ENCODE assay signal across 28 cellular contexts in genomic region chr1:1183221-1183747, GRCh38. TPM values are rescaled to one million over a fixed set of nuclear protein-coding genes. Genes with fewer than 3 reads are reported as not detected.
DNase-seq lines count a peak whose midpoint lies in the region; ATAC-seq, FAIRE-seq and TF ChIP-seq lines count a peak whose summit lies in the region.
"Had no signal": no experiment of that assay in that cellular context is flagged by ENCODE, and none has a peak within 500 bp of the region (broad histone marks: within the 10 kb centered on the region; RNA-seq: fewer than 3 reads in every experiment).

No MANE protein-coding gene starts in this region.

- H4K91ac ChIP-seq in H1 (replicated peaks; ENCODE audit: insufficient read length, low read length): no peak overlapping the region

- H3K27ac ChIP-seq in H1 (ENCODE audit: low read depth, low read length) (no peak overlapping the region), lower lobe of right lung (peak overlapping the region; percentile 31), upper lobe of right lung (no peak overlapping the region)
- H3K27ac ChIP-seq: cardiac muscle cell, Peyer's patch, tibial artery had no signal

- no peaks in the 10 kb centered on the region for H3K23me2 ChIP-seq in H1 (ENCODE audit: low read depth, low read length)

- H3K9ac ChIP-seq in H1 (replicated peaks in 1 of 4; ENCODE audit: extremely low read depth in 1 of 4, low read depth in 3 of 4, low read length in 3 of 4): no peak overlapping the region

- H3K4me3 Mint-ChIP-seq in activated naive CD4-positive, alpha-beta T cell treated with anti-CD3 and anti-CD28 coated beads, Interleukin-2, amount 10 ng/mL, durations not matched to agents 7 days and 5 days: no peak overlapping the region
- H3K4me3 Mint-ChIP-seq: activated CD4-positive, alpha-beta memory T cell treated with anti-CD3 and anti-CD28 coated beads, Interleukin-2, amount 10 ng/mL, durations not matched to agents 7 days and 5 days; activated naive CD4-positive, alpha-beta T cell treated with anti-CD3 and anti-CD28 coated beads for 36 hours had no signal

- H3K27me3 ChIP-seq in H1 (replicated peaks in 1 of 4; ENCODE audit: control insufficient read depth in 3 of 4, extremely low read depth in 1 of 4, insufficient read depth in 3 of 4, low read length in 3 of 4): no peaks in the 10 kb centered on the region
- H3K27me3 ChIP-seq in lower lobe of right lung (ENCODE audit: low read depth): peaks cover 16% of the 10 kb centered on the region
- H3K27me3 ChIP-seq in upper lobe of right lung: peaks cover 12% of the 10 kb centered on the region
- H3K27me3 ChIP-seq: cardiac muscle cell, MG63, Peyer's patch had no signal

- peak; percentile 19 for DNase-seq in activated naive CD4-positive, alpha-beta T cell treated with anti-CD3 and anti-CD28 coated beads, Interleukin-2, amount 10 ng/mL, durations not matched to agents 7 days and 5 days
- no peak for DNase-seq in activated naive CD4-positive, alpha-beta T cell treated with Interleukin-2 at 50 U/mL for 16 hours
- DNase-seq in H1 (ENCODE audit: low read depth in 1 of 2, low spot score in 2 of 2): peak in 1 of 2 experiments; percentile 45
- DNase-seq in lower lobe of right lung: peak; percentile 42
- DNase-seq in upper lobe of right lung: no peak
- no peak for DNase-seq in hepatic stellate cell (ENCODE audit: low spot score)
- DNase-seq in NOMO-1 treated with DMSO at 0.1 percent for 48 hours (lab: John Stamatoyannopoulos, UW; ENCODE audit: unreplicated experiment): no peak
- DNase-seq in G401 (ENCODE audit: low spot score): no peak
- DNase-seq: activated CD4-positive, alpha-beta memory T cell treated with anti-CD3 and anti-CD28 coated beads, Interleukin-2, amount 10 ng/mL, durations not matched to agents 7 days and 5 days; activated naive CD4-positive, alpha-beta T cell treated with anti-CD3 and anti-CD28 coated beads for 36 hours; C1 segment of cervical spinal cord; EL; MG63; NCI-H1436 treated with DMSO at 0.1 percent for 48 hours; NCI-H2171; NCI-H524; NK-92 treated with Interleukin-12 subunit alpha and Interleukin-12 subunit beta, amount 100 ng/mL, for 24 hours; stimulated activated CD4-positive, alpha-beta T cell treated with anti-CD3 and anti-CD28 coated beads, Interleukin-4, amount 100 ng/mL, for 1 hour; stimulated activated naive CD8-positive, alpha-beta T cell treated with anti-CD3 and anti-CD28 coated beads, Interleukin-15, Interleukin-2, amounts not matched to agents 100 U/mL and 50 U/mL, for 24 hours; T1000; tibial artery had no signal

- H3K9me3 ChIP-seq in H1 (ENCODE audit: insufficient read depth in 2 of 2, low read depth in 1 of 2, low read length in 1 of 2) (0 out of 4 replicates have a peak, but pooled peaks cover 0 to 2% of the 10 kb centered on the region in 2 experiments), lower lobe of right lung (no peaks in the 10 kb centered on the region), upper lobe of right lung (no peaks in the 10 kb centered on the region)
- H3K9me3 ChIP-seq: MG63, Peyer's patch, tibial artery had no signal

- no peak for TF ChIP-seq POLR2A in H1 (IDR thresholded peaks at IDR 0.05; ENCODE audit: control extremely low read depth in 1 of 2, low read depth in 2 of 2, low read length in 2 of 2)

- FAIRE-seq in H1 (lab: Jason Lieb, UNC): no peak
- FAIRE-seq: A204.1, GM18507, H54 had no signal

- H3K4me2 ChIP-seq in H1 (ENCODE audit: insufficient read depth in 1 of 2, low read depth in 2 of 2, low read length in 2 of 2): no peak overlapping the region

- H3K27ac Mint-ChIP-seq in activated naive CD4-positive, alpha-beta T cell treated with anti-CD3 and anti-CD28 coated beads, Interleukin-2, amount 10 ng/mL, durations not matched to agents 7 days and 5 days: no peak overlapping the region
- H3K27ac Mint-ChIP-seq: activated CD4-positive, alpha-beta memory T cell treated with anti-CD3 and anti-CD28 coated beads, Interleukin-2, amount 10 ng/mL, durations not matched to agents 7 days and 5 days; activated naive CD4-positive, alpha-beta T cell treated with anti-CD3 and anti-CD28 coated beads for 36 hours had no signal

- H3K4me1 ChIP-seq in H1 (replicated peaks in 1 of 4; ENCODE audit: control insufficient read depth in 3 of 4, insufficient read depth in 4 of 4, low read length in 3 of 4) (no peaks in the 10 kb centered on the region; a peak in 1 of 7 replicates), lower lobe of right lung (no peaks in the 10 kb centered on the region), upper lobe of right lung (no peaks in the 10 kb centered on the region)
- H3K4me1 ChIP-seq: Peyer's patch, tibial artery had no signal

- intact Hi-C loops in lower lobe of right lung (cut with DNase I): no loop called here
- intact Hi-C loops in upper lobe of right lung (cut with DNase I): no loop called here

- no peak overlapping the region for H3K56ac ChIP-seq in H1 (replicated peaks; ENCODE audit: insufficient read length, low read depth, low read length)

- peak overlapping the region; percentile 89; the same call in 1 of the 2 replicates for H4K8ac ChIP-seq in H1 (ENCODE audit: extremely low read depth, insufficient read depth, low read length)

- TF ChIP-seq CTCF in H1 (IDR thresholded peaks at IDR 0.05; ENCODE audit: control extremely low read depth in 1 of 3, insufficient read depth in 1 of 3, low read depth in 1 of 3, low read length in 3 of 3) (no peak), lower lobe of right lung (IDR thresholded peaks at IDR 0.05) (no peak), upper lobe of right lung (IDR thresholded peaks at IDR 0.05) (no peak)

- no peak overlapping the region for H2BK120ac ChIP-seq in H1 (replicated peaks; ENCODE audit: low read depth, low read length)

- H2BK12ac ChIP-seq in H1 (ENCODE audit: low read depth, low read length): no peak overlapping the region

- H2BK5ac ChIP-seq in H1 (ENCODE audit: low read depth, low read length): no peak overlapping the region

- POLR2A ChIA-PET in H1 (lab: Charles Lee; ENCODE audit: partially characterized antibody): no interaction called here

- H2BK15ac ChIP-seq in H1 (ENCODE audit: low read length): no peak overlapping the region

- TF ChIP-seq EP300 in H1 (IDR thresholded peaks at IDR 0.05; ENCODE audit: borderline replicate concordance in 1 of 2, low read depth in 2 of 2, low read length in 2 of 2): no peak

- no peak for TF ChIP-seq RAD21 in H1 (IDR thresholded peaks at IDR 0.05 in 1 of 2, conservative IDR thresholded peaks at IDR 0.05 in 1 of 2; ENCODE audit: low read depth in 2 of 2, low read length in 2 of 2)

- 96% methylated on average over 19 of the region's 21 CpGs; no CpG with 5 or more reads in 1 of the 2 experiments for WGBS in H1 (ENCODE audit: extremely low coverage in 1 of 2, insufficient coverage in 1 of 2, insufficient read length in 1 of 2, insufficient replicate concordance in 2 of 2, low coverage in 1 of 2, low lambda C conversion rate in 2 of 2, missing lambda C conversion rate in 1 of 2), 2 experiments

- no peak overlapping the region for H2AFZ ChIP-seq in H1 (ENCODE audit: low read length)

- H4K20me1 ChIP-seq in H1 (replicated peaks in 1 of 2; ENCODE audit: control insufficient read depth in 1 of 2, insufficient read depth in 2 of 2, low read length in 2 of 2): peaks cover 0 to 3% of the 10 kb centered on the region in 2 experiments

- in situ Hi-C loops in G401 (cut with HindIII; ENCODE audit: low sequenced_read_pairs): no loop called here

- ATAC-seq in lower lobe of right lung (no peak), upper lobe of right lung (peak; percentile 3)
- ATAC-seq: stimulated activated naive CD8-positive, alpha-beta T cell treated with anti-CD3 and anti-CD28 coated beads, Interleukin-15, Interleukin-2, amounts not matched to agents 100 U/mL and 50 U/mL, for 24 hours had no signal

- peaks cover 43% of the 10 kb centered on the region for H3K27me3 Mint-ChIP-seq in activated naive CD4-positive, alpha-beta T cell treated with anti-CD3 and anti-CD28 coated beads, Interleukin-2, amount 10 ng/mL, durations not matched to agents 7 days and 5 days
- H3K27me3 Mint-ChIP-seq: activated CD4-positive, alpha-beta memory T cell treated with anti-CD3 and anti-CD28 coated beads, Interleukin-2, amount 10 ng/mL, durations not matched to agents 7 days and 5 days had no signal

- H3K14ac ChIP-seq in H1 (ENCODE audit: insufficient read length): no peak overlapping the region

- no peak overlapping the region for H2BK20ac ChIP-seq in H1 (ENCODE audit: low read length)

- CTCF ChIA-PET in activated naive CD4-positive, alpha-beta T cell treated with anti-CD3 and anti-CD28 coated beads, Interleukin-2, amount 10 ng/mL, durations not matched to agents 7 days and 5 days (lab: Charles Lee): no interaction called here
- CTCF ChIA-PET in H1 (lab: Charles Lee; ENCODE audit: partially characterized antibody): interaction anchor here (1.1 kb wide), 1 partner anchor 207 kb away, joined by 3 read pairs; no protein-coding TSS in a partner anchor

- H3K9me3 Mint-ChIP-seq in activated naive CD4-positive, alpha-beta T cell treated with anti-CD3 and anti-CD28 coated beads, Interleukin-2, amount 10 ng/mL, durations not matched to agents 7 days and 5 days: no peaks in the 10 kb centered on the region
- H3K9me3 Mint-ChIP-seq: activated CD4-positive, alpha-beta memory T cell treated with anti-CD3 and anti-CD28 coated beads, Interleukin-2, amount 10 ng/mL, durations not matched to agents 7 days and 5 days; activated naive CD4-positive, alpha-beta T cell treated with anti-CD3 and anti-CD28 coated beads for 36 hours had no signal

- no peak overlapping the region for H4K5ac ChIP-seq in H1 (ENCODE audit: insufficient read length, low read depth, low read length)

- peaks cover 2% of the 10 kb centered on the region for H3K4me1 Mint-ChIP-seq in activated naive CD4-positive, alpha-beta T cell treated with anti-CD3 and anti-CD28 coated beads, Interleukin-2, amount 10 ng/mL, durations not matched to agents 7 days and 5 days

- no peak overlapping the region for H3K4ac ChIP-seq in H1 (replicated peaks; ENCODE audit: insufficient read length, low read depth, low read length)

- no peak overlapping the region for H3K23ac ChIP-seq in H1 (ENCODE audit: insufficient read length)

- H3K18ac ChIP-seq in H1 (ENCODE audit: extremely low read depth, low read length): no peak overlapping the region

- no peak overlapping the region for H2AK5ac ChIP-seq in H1 (ENCODE audit: low read depth, low read length)

- no peaks in the 10 kb centered on the region for H3K36me3 Mint-ChIP-seq in activated naive CD4-positive, alpha-beta T cell treated with anti-CD3 and anti-CD28 coated beads, Interleukin-2, amount 10 ng/mL, durations not matched to agents 7 days and 5 days

- H3K4me3 ChIP-seq in H1 (ENCODE audit: extremely low read depth in 1 of 4, insufficient read depth in 2 of 4, low read depth in 3 of 4, low read length in 4 of 4) (no peak overlapping the region), lower lobe of right lung (peak overlapping the region; percentile 29), upper lobe of right lung (no peak overlapping the region)
- H3K4me3 ChIP-seq: cardiac muscle cell, MG63, Peyer's patch, tibial artery had no signal

- H3K36me3 ChIP-seq in H1 (ENCODE audit: control insufficient read depth in 2 of 4, insufficient read depth in 4 of 4, low read length in 3 of 4) (no peaks in the 10 kb centered on the region), lower lobe of right lung (no peaks in the 10 kb centered on the region), upper lobe of right lung (no peaks in the 10 kb centered on the region)
- H3K36me3 ChIP-seq: cardiac muscle cell, MG63, Peyer's patch, tibial artery had no signal

- no peaks in the 10 kb centered on the region for H3K79me1 ChIP-seq in H1 (ENCODE audit: low read depth, low read length)

- no peaks in the 10 kb centered on the region for H3K79me2 ChIP-seq in H1 (ENCODE audit: control insufficient read depth in 1 of 2, insufficient read depth in 2 of 2, low read length in 2 of 2)

RNA-seq across cellular contexts. Expression of gene TTLL10, which starts 9.6 kb away (rescaled TPM):
- total RNA-seq in H1 (2021; fragmentation: NEBNext Ultra II Directional; extraction: Animal tissue kit (Norgen Biotek cat#: 25700)): 1.6 and 1.7 TPM in 2 replicates
- 1.1 and 2.0 TPM in 2 replicates for polyA plus RNA-seq in H1 (2011; rRNA removed)
- 1.0 TPM for polyA plus RNA-seq in H1 (2011; cell fraction: cytosol; rRNA removed)
- polyA plus RNA-seq in H1 (2011; cell fraction: nucleus; rRNA removed): 3.8 TPM
- polyA plus RNA-seq in H1 (2012, experiment 1 of 2): 0.94 to 4.7 TPM (median 1.1 TPM) in 4 replicates
- 0.24 TPM for polyA plus RNA-seq in H1 (2012, experiment 2 of 2)
- 0.73 TPM for polyA plus RNA-seq in H1 (2013, experiment 1 of 2)
- 0.55 TPM for polyA plus RNA-seq in H1 (2013, experiment 2 of 2)
- polyA minus RNA-seq in H1 (2011; rRNA and poly(A)+ RNA removed): 0.51 and 1.3 TPM in 2 replicates
- not detected for polyA minus RNA-seq in H1 (2011; cell fraction: cytosol; rRNA and poly(A)+ RNA removed)
- polyA minus RNA-seq in H1 (2011; cell fraction: nucleus; rRNA and poly(A)+ RNA removed): 1.5 TPM
- total RNA-seq in lower lobe of right lung: 6.6 TPM
- total RNA-seq in upper lobe of right lung: not detected
- total RNA-seq in G401 (2014; rRNA removed; shearing (Covaris generic)): not detected in 2 replicates
- total RNA-seq: activated CD4-positive, alpha-beta memory T cell treated with anti-CD3 and anti-CD28 coated beads, Interleukin-2, amount 10 ng/mL, durations not matched to agents 7 days and 5 days; activated naive CD4-positive, alpha-beta T cell treated with anti-CD3 and anti-CD28 coated beads for 36 hours; cardiac muscle cell; dermis microvascular lymphatic vessel endothelial cell; liver had no signal
- polyA plus RNA-seq: liver had no signal

RNA-seq across cellular contexts. Expression of gene TNFRSF18, which starts 23.1 kb away (rescaled TPM):
- 0.92 and 1.5 TPM in 2 replicates for total RNA-seq in H1 (2021; fragmentation: NEBNext Ultra II Directional; extraction: Animal tissue kit (Norgen Biotek cat#: 25700))
- polyA plus RNA-seq in H1 (2011; rRNA removed): 2.5 and 2.7 TPM in 2 replicates
- 2.9 TPM for polyA plus RNA-seq in H1 (2011; cell fraction: cytosol; rRNA removed)
- polyA plus RNA-seq in H1 (2011; cell fraction: nucleus; rRNA removed): 4.8 TPM
- polyA plus RNA-seq in H1 (2012, experiment 1 of 2): 0.51 to 2.0 TPM (median 1.5 TPM) in 4 replicates
- polyA plus RNA-seq in H1 (2012, experiment 2 of 2): 1.4 TPM
- 1.4 TPM for polyA plus RNA-seq in H1 (2013, experiment 1 of 2)
- 1.5 TPM for polyA plus RNA-seq in H1 (2013, experiment 2 of 2)
- polyA minus RNA-seq in H1 (2011; rRNA and poly(A)+ RNA removed): not detected in 2 replicates
- not detected for polyA minus RNA-seq in H1 (2011; cell fraction: cytosol; rRNA and poly(A)+ RNA removed)
- not detected for polyA minus RNA-seq in H1 (2011; cell fraction: nucleus; rRNA and poly(A)+ RNA removed)
- total RNA-seq in lower lobe of right lung (0.47 TPM), upper lobe of right lung (0.98 TPM)
- total RNA-seq in G401 (2014; rRNA removed; shearing (Covaris generic)): 1.2 TPM in 1 of 2 replicates, not detected in the other
- total RNA-seq: cardiac muscle cell had no signal

RNA-seq across cellular contexts. Expression of gene TNFRSF4, which starts 30.7 kb away (rescaled TPM):
- not detected in 2 replicates for total RNA-seq in H1 (2021; fragmentation: NEBNext Ultra II Directional; extraction: Animal tissue kit (Norgen Biotek cat#: 25700))
- 0.06 TPM in 1 of 2 replicates, not detected in the other for polyA plus RNA-seq in H1 (2011; rRNA removed)
- 0.14 TPM for polyA plus RNA-seq in H1 (2011; cell fraction: cytosol; rRNA removed)
- 0.19 TPM for polyA plus RNA-seq in H1 (2011; cell fraction: nucleus; rRNA removed)
- not detected in 4 replicates for polyA plus RNA-seq in H1 (2012, experiment 1 of 2)
- not detected for polyA plus RNA-seq in H1 (2012, experiment 2 of 2)
- not detected for polyA plus RNA-seq in H1 (2013, experiment 1 of 2)
- 0.07 TPM for polyA plus RNA-seq in H1 (2013, experiment 2 of 2)
- polyA minus RNA-seq in H1 (2011; rRNA and poly(A)+ RNA removed): not detected in 2 replicates
- polyA minus RNA-seq in H1 (2011; cell fraction: cytosol; rRNA and poly(A)+ RNA removed): not detected
- not detected for polyA minus RNA-seq in H1 (2011; cell fraction: nucleus; rRNA and poly(A)+ RNA removed)
- 3.0 TPM for total RNA-seq in lower lobe of right lung
- 7.7 TPM for total RNA-seq in upper lobe of right lung
- not detected in 2 replicates for total RNA-seq in G401 (2014; rRNA removed; shearing (Covaris generic))
- total RNA-seq: cardiac muscle cell had no signal
- polyA plus RNA-seq: cardiac muscle cell had no signal

RNA-seq across cellular contexts. Expression of gene SDF4, which starts 48.5 kb away (rescaled TPM):
- total RNA-seq in H1 (2021; fragmentation: NEBNext Ultra II Directional; extraction: Animal tissue kit (Norgen Biotek cat#: 25700)): 72.2 and 75.6 TPM in 2 replicates
- 45.5 and 69.8 TPM in 2 replicates for polyA plus RNA-seq in H1 (2011; rRNA removed)
- polyA plus RNA-seq in H1 (2011; cell fraction: cytosol; rRNA removed): 62.5 TPM
- polyA plus RNA-seq in H1 (2011; cell fraction: nucleus; rRNA removed): 89.3 TPM
- polyA plus RNA-seq in H1 (2012, experiment 1 of 2): 63.1 to 79.8 TPM (median 77.9 TPM) in 4 replicates
- polyA plus RNA-seq in H1 (2012, experiment 2 of 2): 55.0 TPM
- polyA plus RNA-seq in H1 (2013, experiment 1 of 2): 110 TPM
- 117 TPM for polyA plus RNA-seq in H1 (2013, experiment 2 of 2)
- 13.2 and 16.8 TPM in 2 replicates for polyA minus RNA-seq in H1 (2011; rRNA and poly(A)+ RNA removed)
- polyA minus RNA-seq in H1 (2011; cell fraction: cytosol; rRNA and poly(A)+ RNA removed): 32.2 TPM
- polyA minus RNA-seq in H1 (2011; cell fraction: nucleus; rRNA and poly(A)+ RNA removed): 39.2 TPM
- total RNA-seq in lower lobe of right lung: 127 TPM
- total RNA-seq in upper lobe of right lung: 132 TPM
- total RNA-seq in G401 (2014; rRNA removed; shearing (Covaris generic)): 92.4 and 99.1 TPM in 2 replicates

RNA-seq across cellular contexts. Expression of gene B3GALT6, which starts 48.8 kb away (rescaled TPM):
- 18.2 and 18.4 TPM in 2 replicates for total RNA-seq in H1 (2021; fragmentation: NEBNext Ultra II Directional; extraction: Animal tissue kit (Norgen Biotek cat#: 25700))
- 20.4 and 23.1 TPM in 2 replicates for polyA plus RNA-seq in H1 (2011; rRNA removed)
- polyA plus RNA-seq in H1 (2011; cell fraction: cytosol; rRNA removed): 15.3 TPM
- 17.2 TPM for polyA plus RNA-seq in H1 (2011; cell fraction: nucleus; rRNA removed)
- 10.3 to 13.2 TPM (median 12.4 TPM) in 4 replicates for polyA plus RNA-seq in H1 (2012, experiment 1 of 2)
- 14.7 TPM for polyA plus RNA-seq in H1 (2012, experiment 2 of 2)
- polyA plus RNA-seq in H1 (2013, experiment 1 of 2): 14.0 TPM
- polyA plus RNA-seq in H1 (2013, experiment 2 of 2): 13.4 TPM
- polyA minus RNA-seq in H1 (2011; rRNA and poly(A)+ RNA removed): 3.6 and 5.1 TPM in 2 replicates
- 11.4 TPM for polyA minus RNA-seq in H1 (2011; cell fraction: cytosol; rRNA and poly(A)+ RNA removed)
- polyA minus RNA-seq in H1 (2011; cell fraction: nucleus; rRNA and poly(A)+ RNA removed): 18.1 TPM
- total RNA-seq in lower lobe of right lung (13.7 TPM), upper lobe of right lung (16.7 TPM)
- total RNA-seq in G401 (2014; rRNA removed; shearing (Covaris generic)): 38.4 and 44.3 TPM in 2 replicates

Comparison
In these comparisons a context has a peak if more than half of its experiments do, and no peak if none do; other contexts are left out.
1. DNase-seq: peak in activated naive CD4-positive, alpha-beta T cell treated with anti-CD3 and anti-CD28 coated beads, Interleukin-2, amount 10 ng/mL, durations not matched to agents 7 days and 5 days (single experiment) and lower lobe of right lung (single experiment); none in activated naive CD4-positive, alpha-beta T cell treated with Interleukin-2 at 50 U/mL for 16 hours (single experiment), upper lobe of right lung (single experiment), hepatic stellate cell (single experiment), NOMO-1 treated with DMSO at 0.1 percent for 48 hours (single experiment) and G401 (single experiment).